ENCODE assay signal across 1 cellular context in the genomic region with DNA sequence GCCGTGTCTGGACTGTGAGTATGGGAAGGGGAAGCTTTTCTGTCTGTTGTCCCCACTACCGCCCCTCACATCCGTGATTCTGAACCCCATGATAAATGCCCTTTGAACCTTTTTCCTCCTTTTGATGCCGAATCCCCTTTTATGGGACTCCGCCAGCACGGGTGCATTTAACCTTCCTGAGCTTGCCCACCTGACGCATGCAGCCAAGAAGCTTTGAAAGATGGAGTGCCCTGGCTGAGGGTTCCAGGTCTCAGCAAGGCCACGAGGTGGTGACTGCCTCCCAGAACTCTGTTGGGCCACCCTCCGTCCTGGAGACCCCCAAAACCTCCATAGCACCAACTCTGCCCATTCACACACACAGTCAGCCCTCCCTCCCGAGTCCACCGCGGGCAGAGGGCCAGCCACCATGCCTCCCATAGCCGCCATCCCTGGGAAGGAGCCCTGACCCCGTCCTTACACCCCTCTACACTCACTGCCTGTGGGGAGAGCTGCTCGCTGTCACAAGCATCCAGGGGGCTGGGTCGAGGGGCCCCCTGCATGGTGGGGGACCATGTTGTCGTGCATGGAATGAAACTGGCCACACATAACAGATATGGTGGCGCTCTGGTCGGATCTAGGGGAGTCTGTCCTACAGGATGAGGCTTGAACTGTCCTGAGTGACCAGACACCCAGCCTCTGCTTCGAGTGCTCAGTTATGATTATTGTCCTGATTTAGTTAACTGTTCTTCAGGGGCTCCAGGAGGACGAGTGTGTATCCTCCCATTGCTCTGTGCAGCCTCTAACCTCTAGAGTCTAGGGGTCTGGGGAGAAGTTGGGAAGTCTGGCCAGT.
TF ChIP-seq lines count a peak whose summit lies in the region.

No MANE protein-coding gene starts in this region.

TF ChIP-seq in GM23338, 12 proteins besides CTCF, POLR2A, EP300 and RAD21 (continued from another document):
- TF ChIP-seq, protein P1, sequence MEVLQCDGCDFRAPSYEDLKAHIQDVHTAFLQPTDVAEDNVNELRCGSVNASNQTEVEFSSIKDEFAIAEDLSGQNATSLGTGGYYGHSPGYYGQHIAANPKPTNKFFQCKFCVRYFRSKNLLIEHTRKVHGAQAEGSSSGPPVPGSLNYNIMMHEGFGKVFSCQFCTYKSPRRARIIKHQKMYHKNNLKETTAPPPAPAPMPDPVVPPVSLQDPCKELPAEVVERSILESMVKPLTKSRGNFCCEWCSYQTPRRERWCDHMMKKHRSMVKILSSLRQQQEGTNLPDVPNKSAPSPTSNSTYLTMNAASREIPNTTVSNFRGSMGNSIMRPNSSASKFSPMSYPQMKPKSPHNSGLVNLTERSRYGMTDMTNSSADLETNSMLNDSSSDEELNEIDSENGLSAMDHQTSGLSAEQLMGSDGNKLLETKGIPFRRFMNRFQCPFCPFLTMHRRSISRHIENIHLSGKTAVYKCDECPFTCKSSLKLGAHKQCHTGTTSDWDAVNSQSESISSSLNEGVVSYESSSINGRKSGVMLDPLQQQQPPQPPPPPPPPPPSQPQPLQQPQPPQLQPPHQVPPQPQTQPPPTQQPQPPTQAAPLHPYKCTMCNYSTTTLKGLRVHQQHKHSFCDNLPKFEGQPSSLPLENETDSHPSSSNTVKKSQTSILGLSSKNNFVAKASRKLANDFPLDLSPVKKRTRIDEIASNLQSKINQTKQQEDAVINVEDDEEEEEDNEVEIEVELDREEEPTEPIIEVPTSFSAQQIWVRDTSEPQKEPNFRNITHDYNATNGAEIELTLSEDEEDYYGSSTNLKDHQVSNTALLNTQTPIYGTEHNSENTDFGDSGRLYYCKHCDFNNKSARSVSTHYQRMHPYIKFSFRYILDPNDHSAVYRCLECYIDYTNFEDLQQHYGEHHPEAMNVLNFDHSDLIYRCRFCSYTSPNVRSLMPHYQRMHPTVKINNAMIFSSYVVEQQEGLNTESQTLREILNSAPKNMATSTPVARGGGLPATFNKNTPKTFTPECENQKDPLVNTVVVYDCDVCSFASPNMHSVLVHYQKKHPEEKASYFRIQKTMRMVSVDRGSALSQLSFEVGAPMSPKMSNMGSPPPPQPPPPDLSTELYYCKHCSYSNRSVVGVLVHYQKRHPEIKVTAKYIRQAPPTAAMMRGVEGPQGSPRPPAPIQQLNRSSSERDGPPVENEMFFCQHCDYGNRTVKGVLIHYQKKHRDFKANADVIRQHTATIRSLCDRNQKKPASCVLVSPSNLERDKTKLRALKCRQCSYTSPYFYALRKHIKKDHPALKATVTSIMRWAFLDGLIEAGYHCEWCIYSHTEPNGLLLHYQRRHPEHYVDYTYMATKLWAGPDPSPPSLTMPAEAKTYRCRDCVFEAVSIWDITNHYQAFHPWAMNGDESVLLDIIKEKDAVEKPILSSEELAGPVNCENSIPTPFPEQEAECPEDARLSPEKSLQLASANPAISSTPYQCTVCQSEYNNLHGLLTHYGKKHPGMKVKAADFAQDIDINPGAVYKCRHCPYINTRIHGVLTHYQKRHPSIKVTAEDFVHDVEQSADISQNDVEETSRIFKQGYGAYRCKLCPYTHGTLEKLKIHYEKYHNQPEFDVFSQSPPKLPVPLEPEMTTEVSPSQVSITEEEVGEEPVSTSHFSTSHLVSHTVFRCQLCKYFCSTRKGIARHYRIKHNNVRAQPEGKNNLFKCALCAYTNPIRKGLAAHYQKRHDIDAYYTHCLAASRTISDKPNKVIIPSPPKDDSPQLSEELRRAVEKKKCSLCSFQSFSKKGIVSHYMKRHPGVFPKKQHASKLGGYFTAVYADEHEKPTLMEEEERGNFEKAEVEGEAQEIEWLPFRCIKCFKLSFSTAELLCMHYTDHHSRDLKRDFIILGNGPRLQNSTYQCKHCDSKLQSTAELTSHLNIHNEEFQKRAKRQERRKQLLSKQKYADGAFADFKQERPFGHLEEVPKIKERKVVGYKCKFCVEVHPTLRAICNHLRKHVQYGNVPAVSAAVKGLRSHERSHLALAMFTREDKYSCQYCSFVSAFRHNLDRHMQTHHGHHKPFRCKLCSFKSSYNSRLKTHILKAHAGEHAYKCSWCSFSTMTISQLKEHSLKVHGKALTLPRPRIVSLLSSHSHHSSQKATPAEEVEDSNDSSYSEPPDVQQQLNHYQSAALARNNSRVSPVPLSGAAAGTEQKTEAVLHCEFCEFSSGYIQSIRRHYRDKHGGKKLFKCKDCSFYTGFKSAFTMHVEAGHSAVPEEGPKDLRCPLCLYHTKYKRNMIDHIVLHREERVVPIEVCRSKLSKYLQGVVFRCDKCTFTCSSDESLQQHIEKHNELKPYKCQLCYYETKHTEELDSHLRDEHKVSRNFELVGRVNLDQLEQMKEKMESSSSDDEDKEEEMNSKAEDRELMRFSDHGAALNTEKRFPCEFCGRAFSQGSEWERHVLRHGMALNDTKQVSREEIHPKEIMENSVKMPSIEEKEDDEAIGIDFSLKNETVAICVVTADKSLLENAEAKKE (CRISPR knock-in tag; IDR thresholded peaks at IDR 0.05) = no peak
